In the genomic region with DNA sequence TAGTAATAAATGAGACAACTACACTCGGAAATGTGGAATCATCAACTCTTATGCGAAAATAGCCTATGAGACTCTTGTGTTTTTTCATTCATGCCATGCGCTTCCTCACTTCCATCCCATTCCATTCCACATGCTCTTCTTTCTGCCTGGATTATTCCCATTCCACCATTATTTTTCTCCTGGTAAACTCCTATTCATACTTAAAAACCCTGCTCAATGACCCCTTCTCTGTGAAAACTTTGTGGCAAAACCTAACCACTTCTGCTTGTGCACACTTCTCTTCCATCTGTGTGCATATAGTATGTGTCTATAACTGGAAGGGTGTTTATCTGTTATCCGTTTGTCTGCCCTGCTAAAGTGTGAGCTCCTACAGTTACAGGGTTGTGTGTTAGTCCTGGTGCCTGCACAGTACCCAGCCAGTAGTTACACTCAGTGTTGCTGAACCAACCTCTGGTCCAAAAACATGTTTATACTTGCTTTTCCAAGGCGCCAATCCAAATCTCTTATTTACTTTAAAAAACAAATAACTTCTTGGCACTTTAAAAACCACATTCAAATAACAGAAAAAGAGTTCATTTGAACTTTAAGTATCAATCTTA, we compare ENCODE assay signal across 1 cellular context.
TF ChIP-seq lines count a peak whose summit lies in the region.

No MANE protein-coding gene starts in this region.

TF ChIP-seq in GM23338, 12 proteins besides CTCF, POLR2A, EP300 and RAD21 (continued from another document):
- TF ChIP-seq, protein P1, sequence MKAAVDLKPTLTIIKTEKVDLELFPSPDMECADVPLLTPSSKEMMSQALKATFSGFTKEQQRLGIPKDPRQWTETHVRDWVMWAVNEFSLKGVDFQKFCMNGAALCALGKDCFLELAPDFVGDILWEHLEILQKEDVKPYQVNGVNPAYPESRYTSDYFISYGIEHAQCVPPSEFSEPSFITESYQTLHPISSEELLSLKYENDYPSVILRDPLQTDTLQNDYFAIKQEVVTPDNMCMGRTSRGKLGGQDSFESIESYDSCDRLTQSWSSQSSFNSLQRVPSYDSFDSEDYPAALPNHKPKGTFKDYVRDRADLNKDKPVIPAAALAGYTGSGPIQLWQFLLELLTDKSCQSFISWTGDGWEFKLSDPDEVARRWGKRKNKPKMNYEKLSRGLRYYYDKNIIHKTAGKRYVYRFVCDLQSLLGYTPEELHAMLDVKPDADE (IDR thresholded peaks at IDR 0.05), result no peak
- TF ChIP-seq JUNB (IDR thresholded peaks at IDR 0.05; ENCODE audit: unreplicated experiment) (no peak), ZNF331 (CRISPR knock-in tag; IDR thresholded peaks at IDR 0.05; ENCODE audit: low read depth) (no peak), ZNF114 (CRISPR knock-in tag; IDR thresholded peaks at IDR 0.05) (no peak)
- TF ChIP-seq, protein P2, sequence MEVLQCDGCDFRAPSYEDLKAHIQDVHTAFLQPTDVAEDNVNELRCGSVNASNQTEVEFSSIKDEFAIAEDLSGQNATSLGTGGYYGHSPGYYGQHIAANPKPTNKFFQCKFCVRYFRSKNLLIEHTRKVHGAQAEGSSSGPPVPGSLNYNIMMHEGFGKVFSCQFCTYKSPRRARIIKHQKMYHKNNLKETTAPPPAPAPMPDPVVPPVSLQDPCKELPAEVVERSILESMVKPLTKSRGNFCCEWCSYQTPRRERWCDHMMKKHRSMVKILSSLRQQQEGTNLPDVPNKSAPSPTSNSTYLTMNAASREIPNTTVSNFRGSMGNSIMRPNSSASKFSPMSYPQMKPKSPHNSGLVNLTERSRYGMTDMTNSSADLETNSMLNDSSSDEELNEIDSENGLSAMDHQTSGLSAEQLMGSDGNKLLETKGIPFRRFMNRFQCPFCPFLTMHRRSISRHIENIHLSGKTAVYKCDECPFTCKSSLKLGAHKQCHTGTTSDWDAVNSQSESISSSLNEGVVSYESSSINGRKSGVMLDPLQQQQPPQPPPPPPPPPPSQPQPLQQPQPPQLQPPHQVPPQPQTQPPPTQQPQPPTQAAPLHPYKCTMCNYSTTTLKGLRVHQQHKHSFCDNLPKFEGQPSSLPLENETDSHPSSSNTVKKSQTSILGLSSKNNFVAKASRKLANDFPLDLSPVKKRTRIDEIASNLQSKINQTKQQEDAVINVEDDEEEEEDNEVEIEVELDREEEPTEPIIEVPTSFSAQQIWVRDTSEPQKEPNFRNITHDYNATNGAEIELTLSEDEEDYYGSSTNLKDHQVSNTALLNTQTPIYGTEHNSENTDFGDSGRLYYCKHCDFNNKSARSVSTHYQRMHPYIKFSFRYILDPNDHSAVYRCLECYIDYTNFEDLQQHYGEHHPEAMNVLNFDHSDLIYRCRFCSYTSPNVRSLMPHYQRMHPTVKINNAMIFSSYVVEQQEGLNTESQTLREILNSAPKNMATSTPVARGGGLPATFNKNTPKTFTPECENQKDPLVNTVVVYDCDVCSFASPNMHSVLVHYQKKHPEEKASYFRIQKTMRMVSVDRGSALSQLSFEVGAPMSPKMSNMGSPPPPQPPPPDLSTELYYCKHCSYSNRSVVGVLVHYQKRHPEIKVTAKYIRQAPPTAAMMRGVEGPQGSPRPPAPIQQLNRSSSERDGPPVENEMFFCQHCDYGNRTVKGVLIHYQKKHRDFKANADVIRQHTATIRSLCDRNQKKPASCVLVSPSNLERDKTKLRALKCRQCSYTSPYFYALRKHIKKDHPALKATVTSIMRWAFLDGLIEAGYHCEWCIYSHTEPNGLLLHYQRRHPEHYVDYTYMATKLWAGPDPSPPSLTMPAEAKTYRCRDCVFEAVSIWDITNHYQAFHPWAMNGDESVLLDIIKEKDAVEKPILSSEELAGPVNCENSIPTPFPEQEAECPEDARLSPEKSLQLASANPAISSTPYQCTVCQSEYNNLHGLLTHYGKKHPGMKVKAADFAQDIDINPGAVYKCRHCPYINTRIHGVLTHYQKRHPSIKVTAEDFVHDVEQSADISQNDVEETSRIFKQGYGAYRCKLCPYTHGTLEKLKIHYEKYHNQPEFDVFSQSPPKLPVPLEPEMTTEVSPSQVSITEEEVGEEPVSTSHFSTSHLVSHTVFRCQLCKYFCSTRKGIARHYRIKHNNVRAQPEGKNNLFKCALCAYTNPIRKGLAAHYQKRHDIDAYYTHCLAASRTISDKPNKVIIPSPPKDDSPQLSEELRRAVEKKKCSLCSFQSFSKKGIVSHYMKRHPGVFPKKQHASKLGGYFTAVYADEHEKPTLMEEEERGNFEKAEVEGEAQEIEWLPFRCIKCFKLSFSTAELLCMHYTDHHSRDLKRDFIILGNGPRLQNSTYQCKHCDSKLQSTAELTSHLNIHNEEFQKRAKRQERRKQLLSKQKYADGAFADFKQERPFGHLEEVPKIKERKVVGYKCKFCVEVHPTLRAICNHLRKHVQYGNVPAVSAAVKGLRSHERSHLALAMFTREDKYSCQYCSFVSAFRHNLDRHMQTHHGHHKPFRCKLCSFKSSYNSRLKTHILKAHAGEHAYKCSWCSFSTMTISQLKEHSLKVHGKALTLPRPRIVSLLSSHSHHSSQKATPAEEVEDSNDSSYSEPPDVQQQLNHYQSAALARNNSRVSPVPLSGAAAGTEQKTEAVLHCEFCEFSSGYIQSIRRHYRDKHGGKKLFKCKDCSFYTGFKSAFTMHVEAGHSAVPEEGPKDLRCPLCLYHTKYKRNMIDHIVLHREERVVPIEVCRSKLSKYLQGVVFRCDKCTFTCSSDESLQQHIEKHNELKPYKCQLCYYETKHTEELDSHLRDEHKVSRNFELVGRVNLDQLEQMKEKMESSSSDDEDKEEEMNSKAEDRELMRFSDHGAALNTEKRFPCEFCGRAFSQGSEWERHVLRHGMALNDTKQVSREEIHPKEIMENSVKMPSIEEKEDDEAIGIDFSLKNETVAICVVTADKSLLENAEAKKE (CRISPR knock-in tag; IDR thresholded peaks at IDR 0.05), result no peak
